ENCODE assay signal across 2 cellular contexts in genomic region chr1:51340380-51340779, GRCh38.
TF ChIP-seq lines count a peak whose summit lies in the region.

No MANE protein-coding gene starts in this region.

TF ChIP-seq in HepG2, 621 proteins besides CTCF, POLR2A, EP300 and RAD21:
- TF ChIP-seq ZNF468 (CRISPR knock-in tag; IDR thresholded peaks at IDR 0.05) = no peak
- 0 out of 2 replicates have a peak, but pooled peaks have one; percentile 11 for TF ChIP-seq NFYB (CRISPR knock-in tag; IDR thresholded peaks at IDR 0.05)

TF ChIP-seq in HCT116, 20 proteins besides CTCF, POLR2A, EP300 and RAD21:
- no peak for TF ChIP-seq POLR2AphosphoS5 (IDR thresholded peaks at IDR 0.05; ENCODE audit: low read depth, low read length)
- TF ChIP-seq TCF7L2 (IDR thresholded peaks at IDR 0.05; ENCODE audit: borderline replicate concordance, extremely low read depth, insufficient read depth, insufficient read length) = no peak
- no peak for TF ChIP-seq ELF1 (IDR thresholded peaks at IDR 0.05; ENCODE audit: borderline replicate concordance, low read depth)
- no peak for TF ChIP-seq SRF (IDR thresholded peaks at IDR 0.05; ENCODE audit: low read depth)
- TF ChIP-seq EZH2 (IDR thresholded peaks at IDR 0.05) = no peak
- no peak for TF ChIP-seq SP1 (IDR thresholded peaks at IDR 0.05; ENCODE audit: low read depth)
- TF ChIP-seq, protein P1, sequence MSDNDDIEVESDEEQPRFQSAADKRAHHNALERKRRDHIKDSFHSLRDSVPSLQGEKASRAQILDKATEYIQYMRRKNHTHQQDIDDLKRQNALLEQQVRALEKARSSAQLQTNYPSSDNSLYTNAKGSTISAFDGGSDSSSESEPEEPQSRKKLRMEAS (IDR thresholded peaks at IDR 0.05) = no peak
- no peak for TF ChIP-seq CEBPB (IDR thresholded peaks at IDR 0.05; ENCODE audit: low read depth)
- TF ChIP-seq, protein P2, sequence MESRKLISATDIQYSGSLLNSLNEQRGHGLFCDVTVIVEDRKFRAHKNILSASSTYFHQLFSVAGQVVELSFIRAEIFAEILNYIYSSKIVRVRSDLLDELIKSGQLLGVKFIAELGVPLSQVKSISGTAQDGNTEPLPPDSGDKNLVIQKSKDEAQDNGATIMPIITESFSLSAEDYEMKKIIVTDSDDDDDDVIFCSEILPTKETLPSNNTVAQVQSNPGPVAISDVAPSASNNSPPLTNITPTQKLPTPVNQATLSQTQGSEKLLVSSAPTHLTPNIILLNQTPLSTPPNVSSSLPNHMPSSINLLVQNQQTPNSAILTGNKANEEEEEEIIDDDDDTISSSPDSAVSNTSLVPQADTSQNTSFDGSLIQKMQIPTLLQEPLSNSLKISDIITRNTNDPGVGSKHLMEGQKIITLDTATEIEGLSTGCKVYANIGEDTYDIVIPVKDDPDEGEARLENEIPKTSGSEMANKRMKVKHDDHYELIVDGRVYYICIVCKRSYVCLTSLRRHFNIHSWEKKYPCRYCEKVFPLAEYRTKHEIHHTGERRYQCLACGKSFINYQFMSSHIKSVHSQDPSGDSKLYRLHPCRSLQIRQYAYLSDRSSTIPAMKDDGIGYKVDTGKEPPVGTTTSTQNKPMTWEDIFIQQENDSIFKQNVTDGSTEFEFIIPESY (IDR thresholded peaks at IDR 0.05; ENCODE audit: extremely low read depth, insufficient replicate concordance, low read length) = no peak
- TF ChIP-seq REST (IDR thresholded peaks at IDR 0.05; ENCODE audit: low read depth) = no peak
- no peak for TF ChIP-seq JUND (IDR thresholded peaks at IDR 0.05)
- no peak for TF ChIP-seq EGR1 (IDR thresholded peaks at IDR 0.05; ENCODE audit: low read depth)
- TF ChIP-seq ZNF274 (IDR thresholded peaks at IDR 0.05; ENCODE audit: low read depth, low read length) = no peak
- TF ChIP-seq ZFX (IDR thresholded peaks at IDR 0.05) = no peak
- no peak for TF ChIP-seq YY1 (IDR thresholded peaks at IDR 0.05; ENCODE audit: extremely low read depth, insufficient replicate concordance, low read depth, low read length)
- TF ChIP-seq SIN3A (IDR thresholded peaks at IDR 0.05; ENCODE audit: low read depth) = no peak
